In the genomic region with DNA sequence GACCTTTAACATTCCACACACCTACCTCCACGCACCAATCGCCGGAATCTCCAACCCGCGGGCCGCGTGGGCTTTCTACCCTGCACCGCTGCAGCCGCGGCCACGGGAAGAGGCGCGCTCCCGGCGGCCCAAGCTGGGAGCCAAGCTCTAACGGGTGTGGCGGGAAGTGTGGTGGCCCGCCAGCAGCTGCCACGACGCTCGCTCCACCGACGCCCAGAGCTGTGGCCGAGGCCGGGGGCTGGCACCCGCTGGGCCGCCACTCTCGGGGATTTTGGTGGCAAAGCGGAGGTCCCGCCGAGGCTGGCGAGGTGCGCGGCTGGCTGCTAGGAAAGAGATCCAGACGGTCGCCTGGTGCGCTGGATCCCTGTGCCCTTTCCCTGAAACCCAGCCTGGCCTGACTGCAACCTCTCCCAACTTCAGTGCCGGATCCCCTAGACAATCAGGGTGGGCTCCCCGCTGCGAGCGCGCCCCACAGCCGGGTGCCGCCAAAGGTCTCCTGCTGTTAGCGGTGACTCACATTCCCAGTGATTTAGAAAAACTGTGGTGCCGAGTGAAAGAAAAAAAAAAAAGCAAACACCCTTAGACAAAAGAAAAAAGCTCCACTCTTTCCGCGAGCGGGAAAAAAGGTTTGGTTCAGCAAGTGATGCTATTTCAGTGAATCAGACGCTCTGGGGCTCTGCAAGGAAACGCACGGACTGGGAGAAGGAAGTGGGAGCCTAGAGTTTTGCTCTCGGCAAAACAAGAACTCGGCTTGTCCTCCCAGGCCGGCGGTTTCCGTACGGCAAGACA, we compare ENCODE assay signal across 8 cellular contexts. TPM values are rescaled to one million over a fixed set of nuclear protein-coding genes. Genes with fewer than 3 reads are reported as not detected.
DNase-seq lines count a peak whose midpoint lies in the region; ATAC-seq and TF ChIP-seq lines count a peak whose summit lies in the region.

No MANE protein-coding gene starts in this region.

- H3K9me3 ChIP-seq in AG04450 (ENCODE audit: control insufficient read depth, insufficient read depth, low read length) (peaks cover 16% of the 10 kb centered on the region), HUES64 (ENCODE audit: insufficient read depth, low read depth, low read length) (no peaks in the 10 kb centered on the region), neuronal stem cell (replicated peaks in 1 of 2; ENCODE audit: control insufficient read depth in 2 of 2, insufficient read depth in 1 of 2, low read depth in 1 of 2, low read length in 2 of 2) (peaks cover 0 to 7% of the 10 kb centered on the region in 2 donors)

- peak overlapping the region; percentile 95 for H2AK5ac ChIP-seq in neuronal stem cell (ENCODE audit: low read depth, low read length)

- no peak overlapping the region for H3K14ac ChIP-seq in neuronal stem cell (ENCODE audit: low read length)

- H3K9ac ChIP-seq in HUES64 (ENCODE audit: low read depth, low read length), result peak overlapping the region; percentile 17; the same call in 1 of the 2 replicates
- peak overlapping the region; percentile 86 for H3K9ac ChIP-seq in neuronal stem cell (ENCODE audit: low read depth, low read length, poor library complexity)

- H3K4ac ChIP-seq in neuronal stem cell (ENCODE audit: low read length), result no peak overlapping the region

- POLR2A ChIA-PET in AG04450 (lab: Yijun Ruan, JAX), result no interaction called here

- ATAC-seq in HG02970 (IDR thresholded peaks at IDR 0.05; ENCODE audit: low FRiP score, unreplicated experiment), result no peak

- peak overlapping the region; percentile 100 for H2BK15ac ChIP-seq in neuronal stem cell (ENCODE audit: low read length)

- peak; percentile 23 for DNase-seq in AG04450 (ENCODE audit: low read depth, low spot score)
- DNase-seq in activated CD8-positive, alpha-beta memory T cell treated with anti-CD3 and anti-CD28 coated beads, Interleukin-2, amount 50 U/mL, for 48 hours, result peak; percentile 73
- peak; percentile 57 to 71 for DNase-seq in foreskin fibroblast
- DNase-seq in neuronal stem cell (ENCODE audit: low spot score), result peak; percentile 27
- DNase-seq in COLO829 (ENCODE audit: low spot score), result no peak
- DNase-seq in NCI-H526 (lab: John Stamatoyannopoulos, UW), result no peak

- H3K4me2 ChIP-seq in neuronal stem cell (ENCODE audit: insufficient read depth, low read length, poor library complexity, severe bottlenecking), result peak overlapping the region; percentile 93

- no peak for TF ChIP-seq CTCF in AG04450 (IDR thresholded peaks at IDR 0.05; ENCODE audit: low read depth, low read length)
- TF ChIP-seq CTCF in foreskin fibroblast (IDR thresholded peaks at IDR 0.05; ENCODE audit: low read depth, low read length), result no peak

- H3K4me3 ChIP-seq in AG04450 (ENCODE audit: low read depth, low read length), result peak overlapping the region; percentile 57
- peak overlapping the region; percentile 90 for H3K4me3 ChIP-seq in HUES64 (ENCODE audit: low read length)
- H3K4me3 ChIP-seq in foreskin fibroblast (ENCODE audit: low read depth in 1 of 2, low read length in 2 of 2), result peak overlapping the region; percentile 40 to 56
- H3K4me3 ChIP-seq in neuronal stem cell (ENCODE audit: low read length in 2 of 2), result peak overlapping the region; percentile 36 to 70

- H2BK5ac ChIP-seq in neuronal stem cell (ENCODE audit: low read length), result peak overlapping the region; percentile 91

- no peak overlapping the region for H4K8ac ChIP-seq in neuronal stem cell (ENCODE audit: low read depth, low read length)

- peaks cover 2% of the 10 kb centered on the region for H3K79me1 ChIP-seq in neuronal stem cell (ENCODE audit: low read depth, low read length)

- H4K91ac ChIP-seq in neuronal stem cell (ENCODE audit: low read depth, low read length, poor library complexity), result no peak overlapping the region

- H3K36me3 ChIP-seq in HUES64 (ENCODE audit: insufficient read depth, low read length), result no peaks in the 10 kb centered on the region
- H3K36me3 ChIP-seq in neuronal stem cell (replicated peaks in 1 of 2; ENCODE audit: control insufficient read depth in 2 of 2, insufficient read depth in 2 of 2, low read length in 2 of 2), result no peaks in the 10 kb centered on the region

- peak overlapping the region; percentile 67 for H3K23ac ChIP-seq in neuronal stem cell (ENCODE audit: low read depth, low read length, poor library complexity)

- H3K18ac ChIP-seq in neuronal stem cell (ENCODE audit: low read length), result peak overlapping the region; percentile 97

- H3K27me3 ChIP-seq in AG04450 (ENCODE audit: control insufficient read depth, insufficient read depth, low read length), result peaks cover 34% of the 10 kb centered on the region
- H3K27me3 ChIP-seq in HUES64 (ENCODE audit: insufficient read depth, low read length), result peaks cover 47% of the 10 kb centered on the region
- peaks cover 7 to 28% (median 27%) of the 10 kb centered on the region in 3 experiments for H3K27me3 ChIP-seq in neuronal stem cell (ENCODE audit: control insufficient read depth in 3 of 3, insufficient read depth in 3 of 3, low read depth in 1 of 3, low read length in 3 of 3)

- H3K4me1 ChIP-seq in HUES64 (ENCODE audit: insufficient read depth, low read length) (peaks cover 7% of the 10 kb centered on the region), neuronal stem cell (ENCODE audit: control insufficient read depth in 2 of 2, insufficient read depth in 1 of 2, low read depth in 1 of 2, low read length in 2 of 2) (peaks cover 12 to 18% of the 10 kb centered on the region in 2 donors)

- 1% methylated on average over 57 of the region's 58 CpGs for WGBS in HUES64
- WGBS in neuronal stem cell (ENCODE audit: extremely low coverage in 2 of 2, insufficient read length in 2 of 2, insufficient replicate concordance in 1 of 2), 2 donors, result no CpG with 5 or more reads among the region's 58 CpGs

- CTCF ChIA-PET in AG04450 (lab: Charles Lee), result interaction anchor here (0.6 to 1.9 kb wide), 11 partner anchors 14 to 585 kb away, joined by 3 to 7 read pairs (median 4); no protein-coding TSS in a partner anchor

- H2BK12ac ChIP-seq in neuronal stem cell (ENCODE audit: low read length), result peak overlapping the region; percentile 60

- peak overlapping the region; percentile 99 for H2AFZ ChIP-seq in neuronal stem cell (ENCODE audit: low read length)

- H2BK120ac ChIP-seq in neuronal stem cell (ENCODE audit: low read depth, low read length), result peak overlapping the region; percentile 74

- H3K27ac ChIP-seq in AG04450 (ENCODE audit: low read depth, low read length), result peak overlapping the region; percentile 31
- no peak overlapping the region for H3K27ac ChIP-seq in HUES64 (ENCODE audit: low read depth, low read length)
- H3K27ac ChIP-seq in neuronal stem cell (replicated peaks; ENCODE audit: low read length), result no peak overlapping the region

RNA-seq across cellular contexts. Expression of gene BCL2L11, which starts 2.9 kb away (rescaled TPM):
- 3.4 and 4.2 TPM in 2 replicates for polyA plus RNA-seq in AG04450 (2011; rRNA removed)
- polyA minus RNA-seq in AG04450 (2011; rRNA and poly(A)+ RNA removed), result 4.8 and 7.0 TPM in 2 replicates
- 11.1 TPM for polyA plus RNA-seq in HUES64 (2013, experiment 1 of 2)
- 14.6 TPM for polyA plus RNA-seq in HUES64 (2013, experiment 2 of 2)
- 32.0 TPM for polyA plus RNA-seq in neuronal stem cell (2013, experiment 1 of 2)
- 32.1 TPM for polyA plus RNA-seq in neuronal stem cell (2013, experiment 2 of 2)

Comparison
In these comparisons a context has a peak if more than half of its experiments do, and no peak if none do; other contexts are left out.
1. DNase-seq: peak in AG04450 (single experiment), activated CD8-positive, alpha-beta memory T cell treated with anti-CD3 and anti-CD28 coated beads, Interleukin-2, amount 50 U/mL, for 48 hours (single experiment), foreskin fibroblast (2 of 2) and neuronal stem cell (single experiment); none in COLO829 (single experiment) and NCI-H526 (0 of 2).
2. Peak in every context shown above with its lines, with median percentiles within 50 percentile points of each other: H3K4me3 ChIP-seq.